In genomic region chr1:234724517-234725176, GRCh38 we compare ENCODE assay signal across 1 cellular context.
TF ChIP-seq lines count a peak whose summit lies in the region.

No MANE protein-coding gene starts in this region.

TF ChIP-seq in GM12878, 131 proteins besides CTCF, POLR2A, EP300 and RAD21 (continued from another document):
- no peak for TF ChIP-seq TCF12 (IDR thresholded peaks at IDR 0.05; ENCODE audit: low read depth, low read length)
